ENCODE assay signal across 11 cellular contexts in genomic region chr9:93108301-93109041, GRCh38. TPM values are rescaled to one million over a fixed set of nuclear protein-coding genes. Genes with fewer than 3 reads are reported as not detected.
A peak's percentile ranks its signal among the peaks of the same experiment; 100 is the strongest.
DNase-seq lines count a peak whose midpoint lies in the region; ATAC-seq, FAIRE-seq and TF ChIP-seq lines count a peak whose summit lies in the region.
"Had no signal": no experiment of that assay in that cellular context is flagged by ENCODE, and none has a peak within 500 bp of the region (broad histone marks: within the 10 kb centered on the region; RNA-seq: fewer than 3 reads in every experiment).

No MANE protein-coding gene starts in this region.

- no peaks in the 10 kb centered on the region for H3K9me3 ChIP-seq in DND-41 (ENCODE audit: insufficient read depth, low read length, severe bottlenecking)
- peaks cover 0 to 8% (median 0%) of the 10 kb centered on the region in 3 donors for H3K9me3 ChIP-seq in adrenal gland (replicated peaks in 1 of 3)
- no peaks in the 10 kb centered on the region for H3K9me3 ChIP-seq in pancreas
- no peaks in the 10 kb centered on the region for H3K9me3 ChIP-seq in WERI-Rb-1 (ENCODE audit: severe bottlenecking)

- H3K36me3 ChIP-seq in DND-41 (ENCODE audit: insufficient read depth, low read length) (peaks cover 10% of the 10 kb centered on the region), adrenal gland (replicated peaks in 1 of 2) (peaks cover 0 to 30% of the 10 kb centered on the region in 2 donors), pancreas (no peaks in the 10 kb centered on the region), WERI-Rb-1 (0 out of 2 replicates have a peak, but pooled peaks cover 2% of the 10 kb centered on the region)

- POLR2A ChIA-PET in RWPE1 (lab: Yijun Ruan, JAX; ENCODE audit: low non-redundant PET) = interaction anchor here (0.9 kb wide), 1 partner anchor 197 kb away, joined by 3 read pairs; no protein-coding TSS in a partner anchor

- no peaks in the 10 kb centered on the region for H3K79me2 ChIP-seq in DND-41 (ENCODE audit: insufficient read depth, low read length)

- H3K27me3 ChIP-seq in DND-41 (ENCODE audit: insufficient read depth, low read length, poor library complexity) (no peaks in the 10 kb centered on the region), adrenal gland (no peaks in the 10 kb centered on the region), pancreas (no peaks in the 10 kb centered on the region), WERI-Rb-1 (ENCODE audit: insufficient read depth, low read depth, severe bottlenecking) (no peaks in the 10 kb centered on the region)

- WGBS in adrenal gland, 4 donors = 80 to 82% (median 81%) methylated on average over 10 to 14 of the region's 14 CpGs
- WGBS in pancreas, 2 donors = 85 to 87% methylated on average over 14 of the region's 14 CpGs

- H3K9ac ChIP-seq in DND-41 (ENCODE audit: low read depth, low read length) = no peak overlapping the region
- H3K9ac ChIP-seq: parathyroid adenoma had no signal

- FAIRE-seq in pancreas (lab: Jason Lieb, UNC) = no peak

- H3K4me2 ChIP-seq in DND-41 (ENCODE audit: insufficient read depth, low read length) = no peak overlapping the region

- H3K4me1 ChIP-seq in DND-41 (ENCODE audit: insufficient read depth, low read length) = no peaks in the 10 kb centered on the region
- H3K4me1 ChIP-seq in adrenal gland (replicated peaks in 1 of 2) = peaks cover 19 to 33% of the 10 kb centered on the region in 2 donors
- peaks cover 0 to 3% (median 0%) of the 10 kb centered on the region in 3 donors for H3K4me1 ChIP-seq in pancreas
- H3K4me1 ChIP-seq: parathyroid adenoma had no signal

- no peak for DNase-seq in DND-41
- no peak for DNase-seq in RWPE1 (ENCODE audit: low spot score)
- DNase-seq in adrenal gland = peak; percentile 23 to 57 (median 36)
- DNase-seq in pancreas = peak in 4 of 6 donors; percentile 14 to 66 (median 38)
- no peak for DNase-seq in NOMO-1 treated with dmso at 0.1 percent for 144 hours (lab: John Stamatoyannopoulos, UW; ENCODE audit: unreplicated experiment)
- DNase-seq in GDM1 (lab: John Stamatoyannopoulos, UW) = no peak
- DNase-seq in WERI-Rb-1 = no peak
- DNase-seq: activated gamma-delta T cell treated with Interleukin-2 at 50 U/mL for 16 hours, SHP77 treated with DMSO at 0.1 percent for 48 hours had no signal

- H3K27ac ChIP-seq in DND-41 (ENCODE audit: low read length) (0 out of 2 replicates have a peak overlapping the region, but pooled peaks have one; percentile 20), RWPE1 (peak overlapping the region; percentile 68), adrenal gland (peak overlapping the region in 1 of 5 donors; percentile 17), pancreas (no peak overlapping the region), WERI-Rb-1 (no peak overlapping the region)
- H3K27ac ChIP-seq: parathyroid adenoma had no signal

- no peak for TF ChIP-seq POLR2A in adrenal gland (IDR thresholded peaks at IDR 0.05)

- H3K4me3 ChIP-seq in DND-41 (ENCODE audit: low read depth in 1 of 2, low read length in 2 of 2) = no peak overlapping the region
- no peak overlapping the region for H3K4me3 ChIP-seq in adrenal gland
- H3K4me3 ChIP-seq in pancreas = no peak overlapping the region
- H3K4me3 ChIP-seq in WERI-Rb-1 (ENCODE audit: low read depth, low read length) = no peak overlapping the region

- H2AFZ ChIP-seq in DND-41 (ENCODE audit: low read depth, low read length) = no peak overlapping the region
- H2AFZ ChIP-seq: parathyroid adenoma had no signal

- no peaks in the 10 kb centered on the region for H4K20me1 ChIP-seq in DND-41 (ENCODE audit: insufficient read depth, low read length)

- TF ChIP-seq CTCF in DND-41 (IDR thresholded peaks at IDR 0.05; ENCODE audit: borderline replicate concordance, extremely low read depth, low read length, poor library complexity, severe bottlenecking) (no peak), RWPE1 (conservative IDR thresholded peaks at IDR 0.05; ENCODE audit: low read depth) (no peak), adrenal gland (IDR thresholded peaks at IDR 0.05) (no peak), pancreas (IDR thresholded peaks at IDR 0.05) (no peak), WERI-Rb-1 (IDR thresholded peaks at IDR 0.05; ENCODE audit: low read depth, low read length) (no peak)

- intact Hi-C loops in adrenal gland (cut with DNase I) (loop anchor here (5.0 to 10.0 kb wide), 3 partner anchors 54 to 196 kb away; no protein-coding TSS in a partner anchor), pancreas (cut with DNase I) (no loop called here)

- ATAC-seq in DND-41 (ENCODE audit: insufficient read depth, low read depth) = 0 out of 3 replicates have a peak, but pooled peaks have one; percentile 23
- ATAC-seq in pancreas = peak in 1 of 4 donors; percentile 10
- no peak for ATAC-seq in GM21526 (IDR thresholded peaks at IDR 0.05; ENCODE audit: low FRiP score, unreplicated experiment)

- CTCF ChIA-PET in RWPE1 (lab: Yijun Ruan, JAX) = interaction anchor here (0.5 to 2.3 kb wide), 28 partner anchors 10 to 670 kb away, joined by 3 to 22 read pairs (median 4); partner anchors contain the start of gene NINJ1

RNA-seq across cellular contexts. Expression of gene CARD19, which starts 12.5 kb away (rescaled TPM):
- total RNA-seq in adrenal gland = 10 to 100 TPM; 29.7 to 75.0 (median 39.2) TPM
- polyA plus RNA-seq in adrenal gland = 10 to 100 TPM; 10.7 to 69.1 (median 68.4) TPM
- 10 to 100 TPM in 1 of 6 donors, 1 to 10 TPM in 5; 4.3 to 11.0 (median 7.0) TPM for total RNA-seq in pancreas
- polyA plus RNA-seq in pancreas = 10 to 100 TPM; 15.7 to 20.4 TPM

RNA-seq across cellular contexts. Expression of gene NINJ1, which starts 25.6 kb away (rescaled TPM):
- total RNA-seq in adrenal gland = 100 to 1,000 TPM; 122 to 339 (median 181) TPM
- 100 to 1,000 TPM in 2 of 3 donors, 10 to 100 TPM in 1; 31.1 to 135 (median 101) TPM for polyA plus RNA-seq in adrenal gland
- total RNA-seq in pancreas = 10 to 100 TPM; 15.6 to 33.2 (median 19.3) TPM
- polyA plus RNA-seq in pancreas = 10 to 100 TPM; 26.2 to 28.1 TPM

RNA-seq across cellular contexts. Expression of gene SUSD3, which starts 50.0 kb away (rescaled TPM):
- total RNA-seq in adrenal gland = 1 to 10 TPM; 1.4 to 4.9 (median 3.3) TPM
- 1 to 10 TPM in 2 of 3 donors, under 1 TPM in 1; 0.60 to 1.7 (median 1.1) TPM for polyA plus RNA-seq in adrenal gland
- total RNA-seq in pancreas = 1 to 10 TPM in 2 of 6 donors, under 1 TPM in 4; 0.16 to 2.8 (median 0.80) TPM
- 1 to 10 TPM in 1 of 2 donors, under 1 TPM in 1; 0.27 to 1.4 TPM for polyA plus RNA-seq in pancreas

Comparison
In these comparisons a context has a peak if more than half of its experiments do, and no peak if none do; other contexts are left out.
1. DNase-seq: peak in adrenal gland (7 of 7) and pancreas (4 of 6); none in DND-41 (single experiment), RWPE1 (single experiment), NOMO-1 treated with dmso at 0.1 percent for 144 hours (single experiment), GDM1 (single experiment) and WERI-Rb-1 (single experiment).
2. H3K27ac ChIP-seq: peak in DND-41 (single experiment) and RWPE1 (single experiment); none in pancreas (0 of 4) and WERI-Rb-1 (single experiment).
3. intact Hi-C loops: an anchor here in adrenal gland (5.0 to 10.0 kb wide); none called in pancreas.